16 cellular contexts compared by ENCODE assay signal in the genomic region with DNA sequence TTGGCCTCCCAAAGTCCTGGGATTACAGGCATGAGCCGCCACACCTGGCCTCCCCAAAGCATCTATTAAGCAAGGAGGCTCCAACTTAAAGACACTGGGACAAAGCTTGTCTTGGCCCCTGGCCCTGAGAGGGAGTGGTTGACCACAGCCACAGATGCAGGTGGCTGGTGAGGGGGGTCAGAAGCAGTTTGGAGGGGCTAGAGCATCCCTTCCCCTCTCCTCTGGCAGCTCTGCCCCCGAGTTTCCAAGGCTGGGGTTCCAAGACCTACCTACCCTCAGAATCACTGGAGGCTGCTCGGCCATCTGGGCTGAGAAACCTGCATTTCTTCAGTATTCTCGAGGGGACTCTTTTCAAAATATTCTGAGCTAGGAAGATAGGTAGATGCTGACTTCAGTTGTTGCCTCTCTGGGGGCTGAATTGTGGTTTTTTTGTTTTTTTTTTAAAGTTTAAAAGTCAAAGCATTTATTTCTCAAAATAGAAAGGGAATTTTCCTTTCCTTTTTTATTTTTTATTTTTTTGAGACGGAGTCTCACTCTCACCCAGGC. TPM values are rescaled to one million over a fixed set of nuclear protein-coding genes. Genes with fewer than 3 reads are reported as not detected.
A peak's percentile ranks its signal among the peaks of the same experiment; 100 is the strongest.
DNase-seq lines count a peak whose midpoint lies in the region; ATAC-seq, FAIRE-seq and TF ChIP-seq lines count a peak whose summit lies in the region.
"Had no signal": no experiment of that assay in that cellular context is flagged by ENCODE, and none has a peak within 500 bp of the region (broad histone marks: within the 10 kb centered on the region; RNA-seq: fewer than 3 reads in every experiment).

No MANE protein-coding gene starts in this region.

- peak overlapping the region; percentile 98 for H3K27ac Mint-ChIP-seq in activated naive CD4-positive, alpha-beta T cell treated with anti-CD3 and anti-CD28 coated beads for 36 hours
- peak overlapping the region; percentile 90 for H3K27ac Mint-ChIP-seq in stimulated activated effector memory CD8-positive, alpha-beta T cell treated with anti-CD3 and anti-CD28 coated beads, Interleukin-12 subunit alpha, Interleukin-12 subunit beta, amount 100 ng/mL, for 72 hours

- no peaks in the 10 kb centered on the region for H3K9me2 ChIP-seq in OCI-LY1 (ENCODE audit: low read depth, low read length)

- H3F3A ChIP-seq in OCI-LY1 (ENCODE audit: insufficient read depth, low read length) (peaks cover 10% of the 10 kb centered on the region; the same call in 1 of the 2 replicates), smooth muscle cell (ENCODE audit: low read depth) (no peaks in the 10 kb centered on the region)

- H3K9ac ChIP-seq in OCI-LY1 (ENCODE audit: low read length) (peak overlapping the region; percentile 31; the same call in 1 of the 2 replicates), GM12878 (ENCODE audit: control insufficient read depth, insufficient read depth, low read length) (0 out of 2 replicates have a peak overlapping the region, but pooled peaks have one; percentile 12), smooth muscle cell (ENCODE audit: low read depth) (no peak overlapping the region)

- H3K79me2 ChIP-seq in OCI-LY1 (ENCODE audit: insufficient read depth, low read length) (no peaks in the 10 kb centered on the region), GM12878 (ENCODE audit: control insufficient read depth, insufficient read depth, low read length) (no peaks in the 10 kb centered on the region), smooth muscle cell (ENCODE audit: low read depth) (no peaks in the 10 kb centered on the region)

- intact Hi-C loops in activated naive CD4-positive, alpha-beta T cell treated with anti-CD3 and anti-CD28 coated beads for 36 hours (cut with micrococcal nuclease): no loop called here
- intact Hi-C loops in GM12878 (cut with micrococcal nuclease; ENCODE audit: unreplicated experiment): no loop called here

- H3K9me3 ChIP-seq in OCI-LY1 (ENCODE audit: low read length): no peaks in the 10 kb centered on the region
- no peaks in the 10 kb centered on the region for H3K9me3 ChIP-seq in GM12878 (replicated peaks; ENCODE audit: control insufficient read depth, insufficient read depth, low read length)
- no peaks in the 10 kb centered on the region for H3K9me3 ChIP-seq in smooth muscle cell (replicated peaks; ENCODE audit: low read depth)
- H3K9me3 ChIP-seq: body of pancreas had no signal

- CTCF ChIA-PET in activated naive CD4-positive, alpha-beta T cell treated with anti-CD3 and anti-CD28 coated beads for 36 hours (lab: Charles Lee): interaction anchor here (0.6 to 3.4 kb wide), 11 partner anchors 8 to 33 kb away, joined by 3 to 13 read pairs (median 6); no protein-coding TSS in a partner anchor
- CTCF ChIA-PET in GM12878 (lab: Yijun Ruan, JAX): interaction anchor here (1.1 to 2.0 kb wide), 3 partner anchors 12 to 42 kb away, joined by 3 to 12 read pairs (median 6); no protein-coding TSS in a partner anchor

- peaks cover 75% of the 10 kb centered on the region for H3K4me1 ChIP-seq in OCI-LY1 (ENCODE audit: insufficient read depth, low read length, severe bottlenecking)
- H3K4me1 ChIP-seq in GM12878 (ENCODE audit: control insufficient read depth, insufficient read depth, low read length): peaks cover 14% of the 10 kb centered on the region
- H3K4me1 ChIP-seq in smooth muscle cell (ENCODE audit: low read depth): no peaks in the 10 kb centered on the region

- H3K27ac ChIP-seq in OCI-LY1 (ENCODE audit: low read depth, low read length, poor library complexity, severe bottlenecking) (peak overlapping the region; percentile 90), GM12878 (ENCODE audit: control insufficient read depth, insufficient read depth) (no peak overlapping the region), smooth muscle cell (ENCODE audit: low read depth) (no peak overlapping the region)
- H3K27ac ChIP-seq: body of pancreas, VCaP had no signal

- SMC1A ChIA-PET in GM12878 (lab: Charles Lee; ENCODE audit: uncharacterized antibody, unreplicated experiment): interaction anchor here (1.0 to 6.9 kb wide), 2 partner anchors 12 to 253 kb away, joined by 3 to 62 read pairs; no protein-coding TSS in a partner anchor

- peaks cover 7% of the 10 kb centered on the region for H3K36me3 Mint-ChIP-seq in activated naive CD4-positive, alpha-beta T cell treated with anti-CD3 and anti-CD28 coated beads for 36 hours (ENCODE audit: low read depth)
- H3K36me3 Mint-ChIP-seq in stimulated activated effector memory CD8-positive, alpha-beta T cell treated with anti-CD3 and anti-CD28 coated beads, Interleukin-12 subunit alpha, Interleukin-12 subunit beta, amount 100 ng/mL, for 72 hours: peaks cover 16% of the 10 kb centered on the region

- no peaks in the 10 kb centered on the region for H3K9me3 Mint-ChIP-seq in activated naive CD4-positive, alpha-beta T cell treated with anti-CD3 and anti-CD28 coated beads for 36 hours
- no peaks in the 10 kb centered on the region for H3K9me3 Mint-ChIP-seq in stimulated activated effector memory CD8-positive, alpha-beta T cell treated with anti-CD3 and anti-CD28 coated beads, Interleukin-12 subunit alpha, Interleukin-12 subunit beta, amount 100 ng/mL, for 72 hours

- no peaks in the 10 kb centered on the region for H3K27me3 Mint-ChIP-seq in activated naive CD4-positive, alpha-beta T cell treated with anti-CD3 and anti-CD28 coated beads for 36 hours (ENCODE audit: low read depth)

- peaks cover 76% of the 10 kb centered on the region for H3K4me1 Mint-ChIP-seq in activated naive CD4-positive, alpha-beta T cell treated with anti-CD3 and anti-CD28 coated beads for 36 hours (ENCODE audit: low read depth)
- peaks cover 57% of the 10 kb centered on the region for H3K4me1 Mint-ChIP-seq in stimulated activated effector memory CD8-positive, alpha-beta T cell treated with anti-CD3 and anti-CD28 coated beads, Interleukin-12 subunit alpha, Interleukin-12 subunit beta, amount 100 ng/mL, for 72 hours

- BruUV-seq in GM12878 (replicated peaks; lab: Mats Ljungman, UMichigan): no TSS peak

- 34% methylated on average over 5 of the region's 5 CpGs for WGBS in GM12878 (ENCODE audit: insufficient coverage, insufficient replicate concordance, low lambda C conversion rate, missing lambda C conversion rate)
- WGBS in smooth muscle cell (ENCODE audit: low lambda C conversion rate): 92% methylated on average over 5 of the region's 5 CpGs

- no peaks in the 10 kb centered on the region for H3K36me3 ChIP-seq in OCI-LY1 (ENCODE audit: insufficient read depth, low read length)
- H3K36me3 ChIP-seq in GM12878 (ENCODE audit: control insufficient read depth in 2 of 2, insufficient read depth in 2 of 2, low read length in 1 of 2): no peaks in the 10 kb centered on the region
- H3K36me3 ChIP-seq in smooth muscle cell (ENCODE audit: low read depth): no peaks in the 10 kb centered on the region

- TF ChIP-seq EP300 in GM12878 (IDR thresholded peaks at IDR 0.05; ENCODE audit: borderline replicate concordance in 1 of 2, control insufficient read depth in 1 of 2, low read depth in 2 of 2, low read length in 2 of 2): no peak

- TF ChIP-seq CTCF in OCI-LY1 (IDR thresholded peaks at IDR 0.05; ENCODE audit: low read length) (no peak), GM12878 (IDR thresholded peaks at IDR 0.05 in 2 of 3, conservative IDR thresholded peaks at IDR 0.05 in 1 of 3; ENCODE audit: control insufficient read depth in 2 of 3, extremely low read depth in 1 of 3, insufficient read depth in 1 of 3, low read depth in 3 of 3, low read length in 3 of 3) (no peak), smooth muscle cell (IDR thresholded peaks at IDR 0.05; ENCODE audit: borderline replicate concordance, insufficient read depth, poor library complexity, severe bottlenecking) (no peak)

- RAD21 ChIA-PET in GM12878 (lab: Charles Lee; ENCODE audit: unreplicated experiment): no interaction called here

- no peak for TF ChIP-seq POLR2A in GM12878 (IDR thresholded peaks at IDR 0.05; ENCODE audit: low read depth, low read length)

- no peak for TF ChIP-seq RAD21 in GM12878 (IDR thresholded peaks at IDR 0.05; ENCODE audit: insufficient read depth, low read depth, low read length)

- ATAC-seq in GM12878: peak; percentile 21; the same call in 1 of the 3 replicates
- ATAC-seq in stimulated activated effector memory CD8-positive, alpha-beta T cell treated with anti-CD3 and anti-CD28 coated beads, Interleukin-12 subunit alpha, Interleukin-12 subunit beta, amount 100 ng/mL, for 72 hours: no peak
- ATAC-seq: body of pancreas had no signal

- H3K4me2 ChIP-seq in OCI-LY1 (ENCODE audit: low read length): peak overlapping the region; percentile 19; the same call in 1 of the 2 replicates
- 0 out of 2 replicates have a peak overlapping the region, but pooled peaks have one; percentile 25 for H3K4me2 ChIP-seq in GM12878 (ENCODE audit: control insufficient read depth, insufficient read depth)
- no peak overlapping the region for H3K4me2 ChIP-seq in smooth muscle cell

- no peak for DNase-seq in activated naive CD4-positive, alpha-beta T cell treated with anti-CD3 and anti-CD28 coated beads for 36 hours
- no peak for DNase-seq in activated naive CD4-positive, alpha-beta T cell treated with anti-CD3 and anti-CD28 coated beads, Interleukin-2, amount 50 U/mL, for 16 hours
- DNase-seq in GM12878 (ENCODE audit: low read depth, low spot score): no peak
- no peak for DNase-seq in stimulated activated effector memory CD8-positive, alpha-beta T cell treated with anti-CD3 and anti-CD28 coated beads, Interleukin-12 subunit alpha, Interleukin-12 subunit beta, amount 100 ng/mL, for 72 hours (ENCODE audit: low spot score in 2 of 2)
- no peak for DNase-seq in NCI-H82 treated with DMSO at 0.1 percent for 48 hours (lab: John Stamatoyannopoulos, UW; ENCODE audit: unreplicated experiment)
- no peak for DNase-seq in smooth muscle cell (lab: John Stamatoyannopoulos, UW; ENCODE audit: unreplicated experiment)
- DNase-seq in COLO668 (lab: John Stamatoyannopoulos, UW; ENCODE audit: unreplicated experiment): no peak
- DNase-seq: body of pancreas; DMS 273 treated with DMSO at 0.1 percent for 48 hours; MV-4-11; NK-92 treated with Interleukin-12 subunit alpha and Interleukin-12 subunit beta, amount 100 ng/mL, for 24 hours; stimulated activated CD4-positive, alpha-beta T cell treated with anti-CD3 and anti-CD28 coated beads, Interleukin-4, amount 100 ng/mL, for 4 hours had no signal

- no peak for FAIRE-seq in GM12878 (lab: Jason Lieb, UNC)
- FAIRE-seq: HTR-8/SVneo had no signal

- H3K4me3 ChIP-seq in OCI-LY1 (ENCODE audit: low read depth, low read length, poor library complexity, severe bottlenecking) (no peak overlapping the region), GM12878 (no peak overlapping the region), smooth muscle cell (no peak overlapping the region)
- H3K4me3 ChIP-seq: body of pancreas, lung had no signal

- H4K20me1 ChIP-seq in OCI-LY1 (ENCODE audit: insufficient read depth, low read length) (no peaks in the 10 kb centered on the region), GM12878 (ENCODE audit: control insufficient read depth, insufficient read depth) (no peaks in the 10 kb centered on the region), smooth muscle cell (ENCODE audit: low read depth) (no peaks in the 10 kb centered on the region)

- peak overlapping the region; percentile 53 for H3K4me3 Mint-ChIP-seq in activated naive CD4-positive, alpha-beta T cell treated with anti-CD3 and anti-CD28 coated beads for 36 hours
- H3K4me3 Mint-ChIP-seq in stimulated activated effector memory CD8-positive, alpha-beta T cell treated with anti-CD3 and anti-CD28 coated beads, Interleukin-12 subunit alpha, Interleukin-12 subunit beta, amount 100 ng/mL, for 72 hours: peak overlapping the region; percentile 38

- in situ Hi-C loops in GM12878 (cut with MboI): no loop called here

- H3K27me3 ChIP-seq in OCI-LY1 (ENCODE audit: insufficient read depth, low read length) (no peaks in the 10 kb centered on the region), GM12878 (replicated peaks in 1 of 2; ENCODE audit: control insufficient read depth in 2 of 2, insufficient read depth in 2 of 2, low read length in 1 of 2) (no peaks in the 10 kb centered on the region), smooth muscle cell (ENCODE audit: low read depth) (no peaks in the 10 kb centered on the region)
- H3K27me3 ChIP-seq: body of pancreas had no signal

- POLR2A ChIA-PET in GM12878 (lab: Charles Lee): interaction anchor here (0.5 to 4.6 kb wide), 6 partner anchors 11 to 33 kb away, joined by 3 to 51 read pairs (median 4); partner anchors contain the start of gene DDIT4

- H2AFZ ChIP-seq in OCI-LY1 (ENCODE audit: low read length): no peak overlapping the region
- H2AFZ ChIP-seq in GM12878 (ENCODE audit: control insufficient read depth, low read depth, low read length): peak overlapping the region; percentile 58
- H2AFZ ChIP-seq in smooth muscle cell (ENCODE audit: low read depth): no peak overlapping the region

RNA-seq across cellular contexts. Expression of gene DDIT4, which starts 32.6 kb away (rescaled TPM):
- total RNA-seq in activated naive CD4-positive, alpha-beta T cell treated with anti-CD3 and anti-CD28 coated beads for 36 hours: 100 to 1,000 TPM; 684 to 689 TPM
- total RNA-seq in GM12878 (2013; cell fraction: nucleolus; rRNA removed): 278 and 329 TPM in 2 replicates
- total RNA-seq in GM12878 (2014; rRNA removed): 227 and 228 TPM in 2 replicates
- 75.4 and 76.9 TPM in 2 replicates for total RNA-seq in GM12878 (2014; rRNA removed; fragmentation: Illumina TruSeq; extraction: Trizol)
- 192 and 210 TPM in 2 replicates for total RNA-seq in GM12878 (2021)
- 31.9 TPM for polyA plus RNA-seq in GM12878 (2011; ENCODE audit: low read depth)
- polyA plus RNA-seq in GM12878 (2011; rRNA removed): 181 and 277 TPM in 2 replicates
- polyA plus RNA-seq in GM12878 (2011; cell fraction: cytosol; rRNA removed): 307 and 319 TPM in 2 replicates
- polyA plus RNA-seq in GM12878 (2011; cell fraction: nucleus; rRNA removed): 445 and 463 TPM in 2 replicates
- 108 and 193 TPM in 2 replicates for polyA plus RNA-seq in GM12878 (2012)
- 35.2 and 44.5 TPM in 2 replicates for polyA plus RNA-seq in GM12878 (2014; fragmentation: Illumina TruSeq; extraction: Trizol)
- polyA plus RNA-seq in GM12878 (2014; fragmentation: Nextera tagmentation; extraction: Ambion mirVana): 1 to 10 TPM; 2.1 to 5.0 TPM
- polyA plus RNA-seq in GM12878 (2014; rRNA removed): 174 and 190 TPM in 2 replicates
- polyA plus RNA-seq in GM12878 (2016; fragmentation: Nextera tagmentation; extraction: Ambion mirVana): 100 to 1,000 TPM; 245 to 268 TPM
- 219 and 366 TPM in 2 replicates for polyA minus RNA-seq in GM12878 (2011; rRNA and poly(A)+ RNA removed)
- 187 and 217 TPM in 2 replicates for polyA minus RNA-seq in GM12878 (2011; cell fraction: cytosol; rRNA and poly(A)+ RNA removed)
- 480 and 614 TPM in 2 replicates for polyA minus RNA-seq in GM12878 (2011; cell fraction: nucleus; rRNA and poly(A)+ RNA removed)
- total RNA-seq in smooth muscle cell: 161 and 198 TPM in 2 replicates
- polyA plus RNA-seq in smooth muscle cell: 248 and 299 TPM in 2 replicates

RNA-seq across cellular contexts. Expression of gene DNAJB12, which starts 48.4 kb away (rescaled TPM):
- 10 to 100 TPM; 13.7 to 14.1 TPM for total RNA-seq in activated naive CD4-positive, alpha-beta T cell treated with anti-CD3 and anti-CD28 coated beads for 36 hours
- 25.8 and 26.5 TPM in 2 replicates for total RNA-seq in GM12878 (2013; cell fraction: nucleolus; rRNA removed)
- total RNA-seq in GM12878 (2014; rRNA removed) (27.0 and 29.9 TPM in 2 replicates), GM12878 (2014; rRNA removed; fragmentation: Illumina TruSeq; extraction: Trizol) (16.0 and 18.0 TPM in 2 replicates), GM12878 (2021) (26.9 and 27.7 TPM in 2 replicates), smooth muscle cell (12.5 and 14.3 TPM in 2 replicates)
- polyA plus RNA-seq in GM12878 (2011; ENCODE audit: low read depth): 8.5 TPM
- polyA plus RNA-seq in GM12878 (2011; rRNA removed) (4.5 and 10.7 TPM in 2 replicates), GM12878 (2014; fragmentation: Illumina TruSeq; extraction: Trizol) (11.1 and 19.3 TPM in 2 replicates), GM12878 (2014; fragmentation: Nextera tagmentation; extraction: Ambion mirVana) (1 to 10 TPM; 4.6 to 7.6 TPM), GM12878 (2014; rRNA removed) (18.4 and 22.7 TPM in 2 replicates), GM12878 (2016; fragmentation: Nextera tagmentation; extraction: Ambion mirVana) (10 to 100 TPM; 28.7 to 31.6 TPM), smooth muscle cell (24.5 and 26.7 TPM in 2 replicates)
- 13.3 and 15.1 TPM in 2 replicates for polyA plus RNA-seq in GM12878 (2011; cell fraction: cytosol; rRNA removed)
- 27.0 and 29.8 TPM in 2 replicates for polyA plus RNA-seq in GM12878 (2011; cell fraction: nucleus; rRNA removed)
- 13.1 and 16.0 TPM in 2 replicates for polyA plus RNA-seq in GM12878 (2012)
- polyA minus RNA-seq in GM12878 (2011; rRNA and poly(A)+ RNA removed): 7.8 and 11.3 TPM in 2 replicates
- polyA minus RNA-seq in GM12878 (2011; cell fraction: cytosol; rRNA and poly(A)+ RNA removed): 6.5 and 9.6 TPM in 2 replicates
- 9.7 and 19.6 TPM in 2 replicates for polyA minus RNA-seq in GM12878 (2011; cell fraction: nucleus; rRNA and poly(A)+ RNA removed)
